In the genomic region with DNA sequence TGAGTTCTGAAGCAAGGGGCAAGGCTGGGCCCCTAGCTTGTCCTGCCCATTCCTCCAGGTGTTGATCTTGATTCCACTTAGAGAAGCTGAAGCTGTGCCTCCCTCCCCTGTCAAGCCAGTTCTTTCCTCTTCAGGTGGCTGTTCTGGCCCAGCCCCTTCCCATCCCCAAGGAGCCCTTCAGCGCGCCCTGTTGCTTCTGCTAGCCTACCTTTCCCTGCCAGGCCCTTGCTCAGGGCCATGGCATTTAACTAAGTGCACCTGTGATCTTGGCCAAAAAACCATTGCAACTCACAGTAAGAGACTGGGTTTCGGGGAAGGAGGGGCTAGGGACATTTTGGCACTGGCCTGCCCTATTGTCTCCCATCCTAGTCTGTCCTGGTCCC, we compare ENCODE assay signal across 21 cellular contexts.
"Had no signal": no experiment of that assay in that cellular context is flagged by ENCODE, and none has a peak within 500 bp of the region (broad histone marks: within the 10 kb centered on the region; RNA-seq: fewer than 3 reads in every experiment).

No MANE protein-coding gene starts in this region.

- FAIRE-seq: endothelial cell of umbilical vein, keratinocyte, TTC549 had no signal

- H2AFZ ChIP-seq: hepatocyte, parathyroid adenoma had no signal

- DNase-seq: activated CD4-positive, alpha-beta memory T cell treated with anti-CD3 and anti-CD28 coated beads for 36 hours; activated CD8-positive, alpha-beta memory T cell treated with anti-CD3 and anti-CD28 coated beads, Interleukin-2, amount 50 U/mL, for 48 hours; activated naive CD4-positive, alpha-beta T cell; activated T-cell treated with anti-CD3 and anti-CD28 coated beads, Interleukin-2, amount 50 U/mL, for 4 hours; central memory CD4-positive, alpha-beta T cell; left cardiac atrium; nucleus accumbens; spleen; stimulated activated naive CD4-positive, alpha-beta T cell; T-helper 9 cell had no signal

- H3K27me3 ChIP-seq: breast epithelium, gastroesophageal sphincter, hepatocyte, spleen, transverse colon had no signal

- H3K27ac ChIP-seq: parathyroid adenoma, spleen had no signal

- ATAC-seq: activated naive CD4-positive, alpha-beta T cell treated with anti-CD3 and anti-CD28 coated beads, Interleukin-2, amount 50 U/mL, for 72 hours; activated T-cell treated with anti-CD3 and anti-CD28 coated beads, Interleukin-2, amount 50 U/mL, for 4 hours; gastroesophageal sphincter; left cardiac atrium; left ventricle myocardium superior; right cardiac atrium had no signal

- H3K4me3 ChIP-seq: breast epithelium, gastroesophageal sphincter, hepatocyte, transverse colon had no signal

- H3K9ac ChIP-seq: parathyroid adenoma had no signal

- H3K36me3 ChIP-seq: breast epithelium, transverse colon had no signal

- H3K4me1 ChIP-seq: breast epithelium had no signal

- H3K9me3 ChIP-seq: breast epithelium, gastroesophageal sphincter, spleen, transverse colon had no signal
